In the genomic region with DNA sequence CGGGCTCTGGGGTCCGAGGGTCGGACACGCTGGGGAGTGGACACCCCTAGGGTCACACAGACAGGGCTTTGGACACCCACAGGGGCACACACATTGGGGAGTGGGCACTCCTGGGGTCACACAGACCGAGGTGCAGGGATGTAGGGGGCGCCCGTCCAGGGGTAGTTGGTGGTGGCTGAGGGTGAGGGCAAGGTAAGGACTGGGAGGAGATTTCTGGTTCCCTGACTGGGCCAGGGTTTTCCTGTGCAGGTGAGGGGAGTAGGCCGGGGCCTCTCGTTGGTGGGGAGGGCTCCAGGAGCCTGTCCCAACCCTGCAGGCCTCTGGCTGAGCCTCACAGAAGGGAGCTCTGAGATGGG, we compare ENCODE assay signal across 8 cellular contexts. TPM values are rescaled to one million over a fixed set of nuclear protein-coding genes. Genes with fewer than 3 reads are reported as not detected.
A peak's percentile ranks its signal among the peaks of the same experiment; 100 is the strongest.
DNase-seq lines count a peak whose midpoint lies in the region; ATAC-seq and TF ChIP-seq lines count a peak whose summit lies in the region.

No MANE protein-coding gene starts in this region.

- no peaks in the 10 kb centered on the region for H3K36me3 ChIP-seq in PC-9 (ENCODE audit: low read depth)
- no peaks in the 10 kb centered on the region for H3K36me3 ChIP-seq in fibroblast of lung (ENCODE audit: control insufficient read depth, insufficient read depth, low read length)
- H3K36me3 ChIP-seq in sigmoid colon = no peaks in the 10 kb centered on the region

- H3K79me2 ChIP-seq in PC-9 (ENCODE audit: low read depth) (no peaks in the 10 kb centered on the region), fibroblast of lung (ENCODE audit: control insufficient read depth, insufficient read depth, low read length) (no peaks in the 10 kb centered on the region)

- CTCF ChIA-PET in PC-9 (lab: Charles Lee) = no interaction called here

- intact Hi-C loops in PC-9 (cut with micrococcal nuclease; ENCODE audit: unreplicated experiment) (loop anchor here (2.0 to 5.0 kb wide), 2 partner anchors 29 to 59 kb away; a partner anchor contains a TSS), sigmoid colon (cut with DNase I) (loop anchor here (10.0 kb wide), 1 partner anchor 97 kb away; a partner anchor contains a TSS)

- no peak for TF ChIP-seq POLR2A in sigmoid colon (IDR thresholded peaks at IDR 0.05)

- DNase-seq in NCI-H82 (lab: John Stamatoyannopoulos, UW) = peak; percentile 25
- DNase-seq in NCI-H82 treated with DMSO at 0.1 percent for 48 hours (lab: John Stamatoyannopoulos, UW; ENCODE audit: unreplicated experiment) = no peak
- no peak for DNase-seq in PC-9
- no peak for DNase-seq in fibroblast of lung (ENCODE audit: low read depth in 2 of 2)
- no peak for DNase-seq in sigmoid colon
- DNase-seq in activated CD8-positive, alpha-beta memory T cell treated with anti-CD3 and anti-CD28 coated beads for 24 hours = no peak

- H3K4me3 ChIP-seq in PC-9 = peak overlapping the region; percentile 56; the same call in 1 of the 2 replicates
- H3K4me3 ChIP-seq in fibroblast of lung (replicated peaks in 1 of 4; ENCODE audit: control extremely low read depth in 1 of 4, insufficient read depth in 1 of 4, low read depth in 3 of 4, low read length in 4 of 4) = peak overlapping the region; percentile 38 to 64 (median 45)
- peak overlapping the region; percentile 31 to 59 (median 55) for H3K4me3 ChIP-seq in sigmoid colon

- H3K9me3 ChIP-seq in PC-9 (ENCODE audit: insufficient read depth, low read depth) = no peaks in the 10 kb centered on the region
- H3K9me3 ChIP-seq in fibroblast of lung (ENCODE audit: control insufficient read depth, insufficient read depth, low read depth, low read length) = no peaks in the 10 kb centered on the region
- no peaks in the 10 kb centered on the region for H3K9me3 ChIP-seq in sigmoid colon

- no peaks in the 10 kb centered on the region for H3K27me3 ChIP-seq in PC-9 (ENCODE audit: insufficient read depth, low read depth)
- no peaks in the 10 kb centered on the region for H3K27me3 ChIP-seq in fibroblast of lung (ENCODE audit: control insufficient read depth, insufficient read depth, low read length)
- H3K27me3 ChIP-seq in sigmoid colon = no peaks in the 10 kb centered on the region

- H3K9ac ChIP-seq in fibroblast of lung (ENCODE audit: insufficient read depth, low read length) = no peak overlapping the region

- ATAC-seq in GM19455 (IDR thresholded peaks at IDR 0.05; ENCODE audit: unreplicated experiment) (no peak), GM18858 (IDR thresholded peaks at IDR 0.05; ENCODE audit: unreplicated experiment) (no peak)

- H4K20me1 ChIP-seq in PC-9 (ENCODE audit: insufficient read depth) = no peaks in the 10 kb centered on the region
- H4K20me1 ChIP-seq in fibroblast of lung (ENCODE audit: control insufficient read depth, extremely low read depth, insufficient read depth, low read length) = no peaks in the 10 kb centered on the region

- H2AFZ ChIP-seq in PC-9 = no peak overlapping the region
- H2AFZ ChIP-seq in fibroblast of lung (ENCODE audit: low read length) = no peak overlapping the region

- peak overlapping the region; percentile 65 for H3K4me2 ChIP-seq in PC-9
- peak overlapping the region; percentile 64 for H3K4me2 ChIP-seq in fibroblast of lung (ENCODE audit: extremely low read depth, insufficient read depth, low read length)

- 8 to 9% methylated on average over 9 of the region's 9 CpGs for WGBS in sigmoid colon, 2 donors

- TF ChIP-seq CTCF in PC-9 (conservative IDR thresholded peaks at IDR 0.05) (no peak), fibroblast of lung (conservative IDR thresholded peaks at IDR 0.05 in 1 of 2, IDR thresholded peaks at IDR 0.05 in 1 of 2; ENCODE audit: low read depth in 1 of 2, low read length in 2 of 2) (no peak), sigmoid colon (IDR thresholded peaks at IDR 0.05) (no peak)

- no peak for TF ChIP-seq EP300 in sigmoid colon (IDR thresholded peaks at IDR 0.05)

- POLR2A ChIA-PET in PC-9 (lab: Charles Lee; ENCODE audit: unreplicated experiment) = interaction anchor here (0.6 kb wide), 1 partner anchor 58 kb away, joined by 3 read pairs; no protein-coding TSS in a partner anchor

- H3F3A ChIP-seq in PC-9 (ENCODE audit: insufficient read depth, low read depth) = peaks cover 4% of the 10 kb centered on the region; the same call in 1 of the 2 replicates

- H3K4me1 ChIP-seq in PC-9 (replicated peaks; ENCODE audit: insufficient read depth) = no peaks in the 10 kb centered on the region
- H3K4me1 ChIP-seq in fibroblast of lung (ENCODE audit: control insufficient read depth, extremely low read depth, insufficient read depth, low read length) = no peaks in the 10 kb centered on the region
- H3K4me1 ChIP-seq in sigmoid colon = peaks cover 0 to 3% (median 0%) of the 10 kb centered on the region in 4 donors

- no peaks in the 10 kb centered on the region for H3K9me2 ChIP-seq in PC-9 (ENCODE audit: insufficient read depth)

- BruUV-seq in PC-9 (replicated peaks; lab: Mats Ljungman, UMichigan) = no TSS peak

- no peak overlapping the region for H3K27ac ChIP-seq in PC-9
- peak overlapping the region; percentile 14 for H3K27ac ChIP-seq in fibroblast of lung (ENCODE audit: insufficient read depth, low read length)
- peak overlapping the region; percentile 77 to 85 (median 82) for H3K27ac ChIP-seq in sigmoid colon

RNA-seq across cellular contexts. Expression of a gene that starts 21.9 kb away (rescaled TPM):
- 36.7 and 43.4 TPM in 2 replicates for total RNA-seq in PC-9 (2021)
- total RNA-seq in fibroblast of lung = 59.8 TPM in 2 replicates
- 69.4 and 76.4 TPM in 2 replicates for polyA plus RNA-seq in fibroblast of lung
- polyA plus RNA-seq in fibroblast of lung (2012) = 63.3 and 72.8 TPM in 2 replicates
- 132 and 139 TPM in 2 replicates for polyA minus RNA-seq in fibroblast of lung (ENCODE audit: low replicate concordance)
- 100 to 1,000 TPM in 1 of 4 donors, 10 to 100 TPM in 3; 78.5 to 102 (median 93.5) TPM for total RNA-seq in sigmoid colon
- polyA plus RNA-seq in sigmoid colon = 10 to 100 TPM; 49.5 to 57.1 (median 55.5) TPM

RNA-seq across cellular contexts. Expression of a gene that starts 21.9 kb away (rescaled TPM):
- total RNA-seq in PC-9 (2021) = 12.8 and 17.6 TPM in 2 replicates
- total RNA-seq in fibroblast of lung = 15.7 and 19.8 TPM in 2 replicates
- polyA plus RNA-seq in fibroblast of lung = 20.2 and 21.0 TPM in 2 replicates
- 23.0 and 24.4 TPM in 2 replicates for polyA plus RNA-seq in fibroblast of lung (2012)
- polyA minus RNA-seq in fibroblast of lung (ENCODE audit: low replicate concordance) = 10.6 and 17.1 TPM in 2 replicates
- total RNA-seq in sigmoid colon = 10 to 100 TPM; 14.4 to 25.0 (median 23.6) TPM
- polyA plus RNA-seq in sigmoid colon = 10 to 100 TPM; 23.4 to 24.6 (median 24.3) TPM

RNA-seq across cellular contexts. Expression of a gene that starts 27.8 kb away (rescaled TPM):
- total RNA-seq in PC-9 (2021) (12.8 and 17.6 TPM in 2 replicates), fibroblast of lung (6.4 and 11.9 TPM in 2 replicates), sigmoid colon (10 to 100 TPM; 18.2 to 20.2 (median 19.0) TPM)
- polyA plus RNA-seq in fibroblast of lung (33.1 and 33.5 TPM in 2 replicates), sigmoid colon (10 to 100 TPM in 1 of 3 donors, 1 to 10 TPM in 2; 2.8 to 15.2 (median 8.4) TPM)
- polyA plus RNA-seq in fibroblast of lung (2012) = 91.9 and 93.9 TPM in 2 replicates
- 128 and 135 TPM in 2 replicates for polyA minus RNA-seq in fibroblast of lung (ENCODE audit: low replicate concordance)

RNA-seq across cellular contexts. Expression of a gene that starts 42.8 kb away (rescaled TPM):
- 20.6 and 23.9 TPM in 2 replicates for total RNA-seq in PC-9 (2021)
- total RNA-seq in fibroblast of lung = 0.51 and 0.66 TPM in 2 replicates
- 0.52 and 0.55 TPM in 2 replicates for polyA plus RNA-seq in fibroblast of lung
- 0.89 and 1.2 TPM in 2 replicates for polyA plus RNA-seq in fibroblast of lung (2012)
- polyA minus RNA-seq in fibroblast of lung (ENCODE audit: low replicate concordance) = 2.0 and 2.2 TPM in 2 replicates
- 1 to 10 TPM in 3 of 4 donors, under 1 TPM in 1; 0.71 to 3.9 (median 1.3) TPM for total RNA-seq in sigmoid colon
- polyA plus RNA-seq in sigmoid colon = 1 to 10 TPM; 4.2 to 7.6 (median 4.2) TPM

RNA-seq across cellular contexts. Expression of a gene that starts 58.5 kb away (rescaled TPM):
- total RNA-seq in PC-9 (2021) = 27.2 and 33.7 TPM in 2 replicates
- total RNA-seq in fibroblast of lung = 24.7 and 36.8 TPM in 2 replicates
- polyA plus RNA-seq in fibroblast of lung = 18.9 and 22.2 TPM in 2 replicates
- 59.2 and 65.5 TPM in 2 replicates for polyA plus RNA-seq in fibroblast of lung (2012)
- polyA minus RNA-seq in fibroblast of lung (ENCODE audit: low replicate concordance) = 66.1 and 92.1 TPM in 2 replicates
- 10 to 100 TPM; 38.3 to 69.8 (median 56.0) TPM for total RNA-seq in sigmoid colon
- polyA plus RNA-seq in sigmoid colon = 10 to 100 TPM; 21.0 to 32.6 (median 30.9) TPM
